9 cellular contexts compared by ENCODE assay signal in the genomic region with DNA sequence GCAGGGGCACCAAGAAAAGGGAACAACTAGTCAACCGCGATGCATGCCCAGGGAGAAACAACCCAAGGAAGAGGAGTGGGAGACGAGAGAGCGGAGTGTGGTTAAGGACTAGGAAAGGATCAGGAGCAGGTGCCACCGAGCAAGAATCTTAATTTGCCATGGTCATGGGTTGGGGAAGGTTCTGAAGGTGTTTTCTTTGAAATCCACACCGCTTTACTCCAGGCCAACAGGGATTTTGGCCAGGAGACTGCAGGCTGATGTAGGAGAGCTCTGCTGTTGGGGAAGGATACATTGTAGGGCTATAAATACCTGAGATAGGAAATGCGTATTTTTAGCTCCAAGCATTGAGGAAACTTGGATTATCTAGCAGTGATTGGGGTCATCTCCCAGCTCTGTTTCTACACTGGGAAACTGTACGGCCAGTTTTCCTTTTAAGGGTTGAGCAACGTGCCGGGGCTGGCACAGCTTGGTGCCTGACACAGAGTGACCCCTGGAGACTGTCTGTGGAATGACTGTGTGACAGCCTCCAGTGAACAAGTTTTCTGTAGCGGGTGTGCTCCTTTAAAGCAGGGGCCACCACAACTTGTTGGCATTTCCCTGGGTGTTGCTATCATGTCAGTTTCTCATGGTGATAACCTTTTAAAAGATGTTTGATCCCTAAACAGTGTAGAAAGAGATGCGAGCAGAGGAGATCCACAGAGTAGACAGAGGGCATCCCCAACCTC. TPM values are rescaled to one million over a fixed set of nuclear protein-coding genes. Genes with fewer than 3 reads are reported as not detected.
DNase-seq lines count a peak whose midpoint lies in the region; ATAC-seq and TF ChIP-seq lines count a peak whose summit lies in the region.
"Had no signal": no experiment of that assay in that cellular context is flagged by ENCODE, and none has a peak within 500 bp of the region (broad histone marks: within the 10 kb centered on the region; RNA-seq: fewer than 3 reads in every experiment).

No MANE protein-coding gene starts in this region.

- H3K27me3 ChIP-seq in colonic mucosa: no peaks in the 10 kb centered on the region

- no peak overlapping the region for H3K27ac ChIP-seq in colonic mucosa

- DNase-seq in AG10803 (ENCODE audit: low read depth): peak; percentile 61
- DNase-seq in KBM-7: peak; percentile 15
- DNase-seq in colonic mucosa: no peak
- no peak for DNase-seq in mesothelial cell of epicardium (ENCODE audit: low spot score in 2 of 2, unreplicated experiment in 2 of 2)
- no peak for DNase-seq in HPDE6-E6E7 (ENCODE audit: extremely low spot score)
- DNase-seq: activated T-cell treated with anti-CD3 and anti-CD28 coated beads for 4 hours had no signal

- intact Hi-C loops in colonic mucosa (cut with DNase I): no loop called here

- in situ Hi-C loops in KBM-7 (cut with MboI; ENCODE audit: low pct_unique_long_range_greater_than_20kb, low sequenced_read_pairs): no loop called here

- H3K4me3 Mint-ChIP-seq in mesothelial cell of epicardium: no peak overlapping the region

- H3K4me3 ChIP-seq in AG10803 (ENCODE audit: low read length) (no peak overlapping the region), colonic mucosa (no peak overlapping the region)

- no peak for ATAC-seq in HG03439 (IDR thresholded peaks at IDR 0.05; ENCODE audit: unreplicated experiment)
- no peak for ATAC-seq in HG03521 (IDR thresholded peaks at IDR 0.05; ENCODE audit: unreplicated experiment)
- ATAC-seq in GM19452 (IDR thresholded peaks at IDR 0.05; ENCODE audit: unreplicated experiment): no peak

- H3K27ac Mint-ChIP-seq in mesothelial cell of epicardium: peak overlapping the region; percentile 43

- peaks cover 5% of the 10 kb centered on the region for H3K4me1 Mint-ChIP-seq in mesothelial cell of epicardium

- H3K27me3 Mint-ChIP-seq in mesothelial cell of epicardium (ENCODE audit: low read depth): peaks cover 21% of the 10 kb centered on the region

- H3K9ac ChIP-seq in colonic mucosa (ENCODE audit: low read depth in 2 of 2, low read length in 2 of 2): no peak overlapping the region

- no peaks in the 10 kb centered on the region for H3K36me3 Mint-ChIP-seq in mesothelial cell of epicardium

- H3K4me1 ChIP-seq in colonic mucosa: no peaks in the 10 kb centered on the region

- TF ChIP-seq CTCF in AG10803 (conservative IDR thresholded peaks at IDR 0.05; ENCODE audit: low read length) (peak; percentile 76), colonic mucosa (IDR thresholded peaks at IDR 0.05) (peak; percentile 12), mesothelial cell of epicardium (IDR thresholded peaks at IDR 0.05; ENCODE audit: unreplicated experiment) (no peak)

- no peaks in the 10 kb centered on the region for H3K9me3 Mint-ChIP-seq in mesothelial cell of epicardium

- H3K9me3 ChIP-seq in colonic mucosa: no peaks in the 10 kb centered on the region

- no peaks in the 10 kb centered on the region for H3K36me3 ChIP-seq in colonic mucosa

RNA-seq across cellular contexts. Expression of gene ZNF536, which starts 34.2 kb away (rescaled TPM):
- total RNA-seq in colonic mucosa (1 to 10 TPM; 1.3 to 1.4 TPM), mesothelial cell of epicardium (8.3 to 9.2 TPM (median 8.6 TPM) in 3 replicates)

Comparison
In these comparisons a context has a peak if more than half of its experiments do, and no peak if none do; other contexts are left out.
1. DNase-seq: peak in AG10803 (single experiment) and KBM-7 (single experiment); none in colonic mucosa (single experiment), mesothelial cell of epicardium (0 of 2) and HPDE6-E6E7 (single experiment).